ENCODE assay signal across 21 cellular contexts in genomic region chr9:93613174-93613573, GRCh38.
"Had no signal": no experiment of that assay in that cellular context is flagged by ENCODE, and none has a peak within 500 bp of the region (broad histone marks: within the 10 kb centered on the region; RNA-seq: fewer than 3 reads in every experiment).

No MANE protein-coding gene starts in this region.

- H3K4me3 ChIP-seq: heart left ventricle, neural progenitor cell, sigmoid colon, smooth muscle cell, tibial artery had no signal

- FAIRE-seq: islet of Langerhans had no signal

- H3K27ac Mint-ChIP-seq: activated naive CD8-positive, alpha-beta T cell treated with anti-CD3 and anti-CD28 coated beads, Interleukin-2, amount 10 ng/mL, durations not matched to agents 7 days and 5 days; endodermal cell; neural progenitor cell had no signal

- H3K27me3 Mint-ChIP-seq: activated naive CD8-positive, alpha-beta T cell treated with anti-CD3 and anti-CD28 coated beads, Interleukin-2, amount 10 ng/mL, durations not matched to agents 7 days and 5 days; naive B cell had no signal

- H3K4me3 Mint-ChIP-seq: activated naive CD8-positive, alpha-beta T cell treated with anti-CD3 and anti-CD28 coated beads, Interleukin-2, amount 10 ng/mL, durations not matched to agents 7 days and 5 days; endodermal cell; neural progenitor cell had no signal

- H3K4me2 ChIP-seq: neural progenitor cell, smooth muscle cell had no signal

- H2AFZ ChIP-seq: neural progenitor cell had no signal

- H3K36me3 ChIP-seq: heart left ventricle, neural progenitor cell, sigmoid colon, tibial artery had no signal

- H3K27ac ChIP-seq: heart left ventricle, neural progenitor cell, sigmoid colon, tibial artery had no signal

- H3K27me3 ChIP-seq: heart left ventricle, neural progenitor cell, sigmoid colon, tibial artery had no signal

- DNase-seq: activated CD4-positive, alpha-beta T cell treated with anti-CD3 and anti-CD28 coated beads for 1 hour; activated CD4-positive, alpha-beta T cell treated with anti-CD3 and anti-CD28 coated beads, Interleukin-2, amount 50 U/mL, for 4 hours; activated naive CD4-positive, alpha-beta T cell treated with Interleukin-2 at 50 U/mL for 16 hours; activated naive CD8-positive, alpha-beta T cell treated with anti-CD3 and anti-CD28 coated beads, Interleukin-2, amount 10 ng/mL, durations not matched to agents 7 days and 5 days; amygdala; cerebellar nuclear complex; cortex of kidney; heart left ventricle; mesendoderm; naive B cell; retina; sigmoid colon; stimulated activated CD4-positive, alpha-beta T cell treated with anti-CD3 and anti-CD28 coated beads, Interleukin-15, amount 100 ng/mL, for 24 hours; stimulated activated naive CD4-positive, alpha-beta T cell treated with Interleukin-2 at 50 U/mL for 16 hours; substantia nigra; T-helper 9 cell had no signal

- H3K9ac ChIP-seq: neural progenitor cell had no signal
